ENCODE assay signal across 8 cellular contexts in the genomic region with DNA sequence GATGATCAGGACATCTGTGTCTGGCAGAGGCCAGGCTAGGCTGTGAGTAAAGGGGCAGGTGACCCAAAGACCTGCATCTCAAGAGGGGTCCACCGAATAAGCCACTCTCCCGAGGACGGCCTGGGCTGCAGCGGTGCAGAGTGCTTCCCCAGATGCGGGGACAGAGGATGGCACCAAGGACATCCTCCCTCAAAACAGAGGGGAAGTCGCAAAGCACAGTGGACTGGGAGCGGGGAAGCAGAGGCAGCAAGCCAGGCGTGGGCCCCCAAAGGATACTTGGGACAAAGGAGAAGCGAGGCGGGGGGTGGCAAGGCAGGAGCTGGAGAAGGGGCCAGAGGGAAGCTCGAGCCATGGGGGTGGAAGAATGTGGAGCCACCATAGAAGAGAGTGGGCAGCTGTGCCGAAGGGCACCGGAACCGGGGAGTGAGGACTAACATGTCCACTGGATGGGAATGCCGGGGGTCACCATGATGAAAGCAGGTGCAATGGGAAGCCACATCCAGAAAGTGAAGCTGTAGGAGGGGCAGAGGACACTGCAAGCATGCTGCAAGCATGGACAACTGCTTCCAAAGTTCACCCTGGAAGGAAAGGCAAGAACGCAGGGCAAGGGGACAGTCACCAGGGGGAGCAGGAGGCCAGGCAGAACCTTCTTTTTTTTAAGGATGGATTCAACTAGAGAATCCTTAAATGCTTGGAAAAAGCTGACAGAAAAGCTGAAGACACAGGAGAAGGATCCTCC.
A peak's percentile ranks its signal among the peaks of the same experiment; 100 is the strongest.
DNase-seq lines count a peak whose midpoint lies in the region; ATAC-seq, FAIRE-seq and TF ChIP-seq lines count a peak whose summit lies in the region.

No MANE protein-coding gene starts in this region.

- no peaks in the 10 kb centered on the region for H3K9me3 Mint-ChIP-seq in CD4-positive, alpha-beta memory T cell
- H3K9me3 Mint-ChIP-seq in activated CD8-positive, alpha-beta memory T cell treated with anti-CD3 and anti-CD28 coated beads, Interleukin-2, amount 10 ng/mL, durations not matched to agents 7 days and 5 days (ENCODE audit: low read depth), result no peaks in the 10 kb centered on the region

- POLR2A ChIA-PET in CD4-positive, alpha-beta memory T cell (lab: Charles Lee; ENCODE audit: partially characterized antibody), result no interaction called here
- POLR2A ChIA-PET in HepG2 (lab: Yijun Ruan, JAX), result interaction anchor here (0.8 to 1.0 kb wide), 2 partner anchors 21 to 32 kb away, joined by 3 to 5 read pairs; no protein-coding TSS in a partner anchor

- peaks cover 17 to 39% (median 31%) of the 10 kb centered on the region in 4 donors for H3K4me1 Mint-ChIP-seq in CD4-positive, alpha-beta memory T cell
- H3K4me1 Mint-ChIP-seq in activated CD8-positive, alpha-beta memory T cell treated with anti-CD3 and anti-CD28 coated beads, Interleukin-2, amount 10 ng/mL, durations not matched to agents 7 days and 5 days, result peaks cover 14% of the 10 kb centered on the region

- H3K9me3 ChIP-seq in CD4-positive, alpha-beta memory T cell (ENCODE audit: control insufficient read depth in 1 of 2, low read length in 2 of 2), result no peaks in the 10 kb centered on the region
- no peaks in the 10 kb centered on the region for H3K9me3 ChIP-seq in HepG2 (ENCODE audit: low read length)
- H3K9me3 ChIP-seq in suprapubic skin, result no peaks in the 10 kb centered on the region

- CTCF ChIA-PET in CD4-positive, alpha-beta memory T cell (lab: Charles Lee; ENCODE audit: partially characterized antibody), result interaction anchor here (0.7 to 1.5 kb wide), 4 partner anchors 20 to 218 kb away, joined by 3 to 4 read pairs (median 4); no protein-coding TSS in a partner anchor
- CTCF ChIA-PET in HepG2 (lab: Yijun Ruan, JAX; ENCODE audit: low intra/inter-chr PET ratio, low total read pairs), result interaction anchor here (0.8 to 2.2 kb wide), 4 partner anchors 8 to 216 kb away, joined by 3 to 11 read pairs (median 4); no protein-coding TSS in a partner anchor
- CTCF ChIA-PET in activated CD8-positive, alpha-beta memory T cell treated with anti-CD3 and anti-CD28 coated beads, Interleukin-2, amount 10 ng/mL, durations not matched to agents 7 days and 5 days (lab: Charles Lee), result interaction anchor here (0.9 to 4.6 kb wide), 5 partner anchors 8 to 34 kb away, joined by 3 to 38 read pairs (median 6); no protein-coding TSS in a partner anchor

- H3K27me3 Mint-ChIP-seq in CD4-positive, alpha-beta memory T cell, result no peaks in the 10 kb centered on the region
- H3K27me3 Mint-ChIP-seq in activated CD8-positive, alpha-beta memory T cell treated with anti-CD3 and anti-CD28 coated beads, Interleukin-2, amount 10 ng/mL, durations not matched to agents 7 days and 5 days, result no peaks in the 10 kb centered on the region

- no peaks in the 10 kb centered on the region for H3K27me3 ChIP-seq in CD4-positive, alpha-beta memory T cell (ENCODE audit: insufficient read depth, low read length)
- H3K27me3 ChIP-seq in HL-60 (ENCODE audit: insufficient read depth, poor library complexity, severe bottlenecking), result no peaks in the 10 kb centered on the region
- no peaks in the 10 kb centered on the region for H3K27me3 ChIP-seq in HepG2 (ENCODE audit: control insufficient read depth in 1 of 2, insufficient read depth in 2 of 2, low read length in 2 of 2)
- H3K27me3 ChIP-seq in suprapubic skin, result no peaks in the 10 kb centered on the region

- in situ Hi-C loops in HepG2 (cut with HindIII; ENCODE audit: extremely low pct_ligation_motif_present, low pct_unique_long_range_greater_than_20kb), result loop anchor here (5.0 kb wide), 1 partner anchor 32 kb away; no protein-coding TSS in a partner anchor

- no peak; the same call in 1 of the 2 replicates for TF ChIP-seq RAD21 in HepG2 (CRISPR knock-in tag; IDR thresholded peaks at IDR 0.05)

- peaks cover 51 to 66% of the 10 kb centered on the region in 2 donors for H3K36me3 Mint-ChIP-seq in CD4-positive, alpha-beta memory T cell
- no peaks in the 10 kb centered on the region for H3K36me3 Mint-ChIP-seq in activated CD8-positive, alpha-beta memory T cell treated with anti-CD3 and anti-CD28 coated beads, Interleukin-2, amount 10 ng/mL, durations not matched to agents 7 days and 5 days

- peak; percentile 2 for TF ChIP-seq CTCF in HL-60 (IDR thresholded peaks at IDR 0.05; ENCODE audit: insufficient read depth, low read length)
- TF ChIP-seq CTCF in HepG2 (CRISPR knock-in tag; IDR thresholded peaks at IDR 0.05), result peak; percentile 67
- peak in 1 of 2 donors; percentile 30 for TF ChIP-seq CTCF in suprapubic skin (IDR thresholded peaks at IDR 0.05)

- TF ChIP-seq POLR2A in HepG2 (IDR thresholded peaks at IDR 0.05; ENCODE audit: insufficient read depth in 1 of 2, low read depth in 2 of 2, low read length in 2 of 2), result no peak
- no peak for TF ChIP-seq POLR2A in suprapubic skin (IDR thresholded peaks at IDR 0.05)

- peaks cover 18% of the 10 kb centered on the region for H3K4me1 ChIP-seq in CD4-positive, alpha-beta memory T cell (ENCODE audit: insufficient read depth, low read length)
- H3K4me1 ChIP-seq in HepG2 (ENCODE audit: insufficient read depth, low read length) (peaks cover 88% of the 10 kb centered on the region), suprapubic skin (no peaks in the 10 kb centered on the region)

- no peak overlapping the region for H3K4me2 ChIP-seq in HepG2 (ENCODE audit: low read depth, low read length)

- no peak for DNase-seq in CD4-positive, alpha-beta memory T cell
- DNase-seq in HL-60 (ENCODE audit: low read depth in 1 of 2, low spot score in 1 of 2) (no peak), HepG2 (ENCODE audit: low spot score) (peak; percentile 53), suprapubic skin (ENCODE audit: low spot score in 2 of 2) (no peak), pons (ENCODE audit: low spot score) (no peak)
- DNase-seq in activated CD8-positive, alpha-beta memory T cell treated with anti-CD3 and anti-CD28 coated beads, Interleukin-2, amount 10 ng/mL, durations not matched to agents 7 days and 5 days, result no peak

- H3K79me2 ChIP-seq in HepG2 (ENCODE audit: insufficient read depth, low read length), result no peaks in the 10 kb centered on the region

- H2AFZ ChIP-seq in HepG2 (ENCODE audit: low read length), result no peak overlapping the region

- intact Hi-C loops in CD4-positive, alpha-beta memory T cell (cut with micrococcal nuclease), result loop anchor here (1.0 kb wide), 1 partner anchor 32 kb away; no protein-coding TSS in a partner anchor
- intact Hi-C loops in HepG2 (cut with micrococcal nuclease; ENCODE audit: unreplicated experiment), result loop anchor here (1.0 to 5.0 kb wide), 2 partner anchors 32 to 217 kb away; no protein-coding TSS in a partner anchor

- no peak overlapping the region for H3K4me3 ChIP-seq in CD4-positive, alpha-beta memory T cell (ENCODE audit: low read length in 2 of 2)
- H3K4me3 ChIP-seq in HL-60 (replicated peaks; ENCODE audit: insufficient read depth, low read length) (no peak overlapping the region), HepG2 (replicated peaks in 1 of 3; ENCODE audit: insufficient read depth in 1 of 3, low read depth in 2 of 3, low read length in 3 of 3) (no peak overlapping the region), suprapubic skin (no peak overlapping the region)

- no peaks in the 10 kb centered on the region for H4K20me1 ChIP-seq in HepG2 (ENCODE audit: insufficient read depth, low read length)

- WGBS in HepG2 (ENCODE audit: low lambda C conversion rate), result 90% methylated on average over 16 of the region's 16 CpGs
- WGBS in suprapubic skin, result 90% methylated on average over 16 of the region's 16 CpGs

- TF ChIP-seq EP300 in HepG2 (IDR thresholded peaks at IDR 0.05; ENCODE audit: low read depth in 2 of 2, low read length in 2 of 2), result 0 out of 4 replicates have a peak, but pooled peaks of 1 of the 2 experiments have one; percentile 19
- TF ChIP-seq EP300 in HepG2 (CRISPR knock-in tag; IDR thresholded peaks at IDR 0.05; ENCODE audit: borderline replicate concordance), result no peak
- TF ChIP-seq EP300 in suprapubic skin (IDR thresholded peaks at IDR 0.05), result no peak

- no peak overlapping the region for H3K27ac ChIP-seq in CD4-positive, alpha-beta memory T cell (ENCODE audit: low read depth, low read length)
- H3K27ac ChIP-seq in HL-60 (replicated peaks) (no peak overlapping the region), angular gyrus (ENCODE audit: low read depth, low read length) (peak overlapping the region; percentile 64), HepG2 (ENCODE audit: extremely low read length, insufficient read depth, low read length) (no peak overlapping the region), suprapubic skin (no peak overlapping the region)

- peak overlapping the region in 7 of 8 donors; percentile 47 to 84 (median 70) for H3K4me3 Mint-ChIP-seq in CD4-positive, alpha-beta memory T cell
- no peak overlapping the region for H3K4me3 Mint-ChIP-seq in activated CD8-positive, alpha-beta memory T cell treated with anti-CD3 and anti-CD28 coated beads, Interleukin-2, amount 10 ng/mL, durations not matched to agents 7 days and 5 days

- peak overlapping the region in 6 of 7 donors; percentile 39 to 91 (median 78) for H3K27ac Mint-ChIP-seq in CD4-positive, alpha-beta memory T cell
- no peak overlapping the region for H3K27ac Mint-ChIP-seq in activated CD8-positive, alpha-beta memory T cell treated with anti-CD3 and anti-CD28 coated beads, Interleukin-2, amount 10 ng/mL, durations not matched to agents 7 days and 5 days

- peaks cover 4% of the 10 kb centered on the region for H3K36me3 ChIP-seq in CD4-positive, alpha-beta memory T cell (ENCODE audit: insufficient read depth, low read length)
- H3K36me3 ChIP-seq in HepG2 (replicated peaks in 1 of 2; ENCODE audit: control insufficient read depth in 1 of 2, insufficient read depth in 2 of 2, low read length in 2 of 2) (peaks cover 5 to 11% of the 10 kb centered on the region in 2 experiments; a peak in 4 of 5 replicates), suprapubic skin (peaks cover 81% of the 10 kb centered on the region)

- BruUV-seq in HepG2 (replicated peaks; lab: Mats Ljungman, UMichigan), result no TSS peak

- ATAC-seq in HepG2 (peak; percentile 74), HG03342 (IDR thresholded peaks at IDR 0.05; ENCODE audit: unreplicated experiment) (no peak)
- ATAC-seq in activated CD8-positive, alpha-beta memory T cell treated with anti-CD3 and anti-CD28 coated beads, Interleukin-2, amount 10 ng/mL, durations not matched to agents 7 days and 5 days, result no peak

- FAIRE-seq in HepG2 (lab: Jason Lieb, UNC), result peak; percentile 78

- H3K9ac ChIP-seq in HepG2 (ENCODE audit: insufficient read depth, low read depth, low read length), result no peak overlapping the region

TF ChIP-seq in HepG2, 621 proteins besides CTCF, POLR2A, EP300 and RAD21 (continues in another document):
- TF ChIP-seq, protein P1, sequence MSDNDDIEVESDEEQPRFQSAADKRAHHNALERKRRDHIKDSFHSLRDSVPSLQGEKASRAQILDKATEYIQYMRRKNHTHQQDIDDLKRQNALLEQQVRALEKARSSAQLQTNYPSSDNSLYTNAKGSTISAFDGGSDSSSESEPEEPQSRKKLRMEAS (IDR thresholded peaks at IDR 0.05), result peak; percentile 67
